In genomic region chr19:6687117-6687516, GRCh38 we compare ENCODE assay signal across 1 cellular context.
TF ChIP-seq lines count a peak whose summit lies in the region.

No MANE protein-coding gene starts in this region.

TF ChIP-seq in K562, 482 proteins besides CTCF, POLR2A, EP300 and RAD21:
- TF ChIP-seq HNRNPH1 (optimal IDR thresholded peaks at IDR 0.05; ENCODE audit: low read depth, low read length) (no peak), SRF (CRISPR knock-in tag; IDR thresholded peaks at IDR 0.05) (no peak), DNMT1 (IDR thresholded peaks at IDR 0.05) (no peak), PCBP1 (IDR thresholded peaks at IDR 0.05; ENCODE audit: low read depth, low read length, poor library complexity, severe bottlenecking) (no peak), ATF3 (IDR thresholded peaks at IDR 0.05) (peak; percentile 32; the same call in 1 of the 2 replicates), ATF3 (CRISPR knock-in tag; conservative IDR thresholded peaks at IDR 0.05) (no peak), HDAC3 (IDR thresholded peaks at IDR 0.05; ENCODE audit: borderline replicate concordance, partially characterized antibody) (no peak), IFI16 (CRISPR knock-in tag; IDR thresholded peaks at IDR 0.05) (no peak)
